Comparison of ENCODE assay signal across 27 cellular contexts in the genomic region with DNA sequence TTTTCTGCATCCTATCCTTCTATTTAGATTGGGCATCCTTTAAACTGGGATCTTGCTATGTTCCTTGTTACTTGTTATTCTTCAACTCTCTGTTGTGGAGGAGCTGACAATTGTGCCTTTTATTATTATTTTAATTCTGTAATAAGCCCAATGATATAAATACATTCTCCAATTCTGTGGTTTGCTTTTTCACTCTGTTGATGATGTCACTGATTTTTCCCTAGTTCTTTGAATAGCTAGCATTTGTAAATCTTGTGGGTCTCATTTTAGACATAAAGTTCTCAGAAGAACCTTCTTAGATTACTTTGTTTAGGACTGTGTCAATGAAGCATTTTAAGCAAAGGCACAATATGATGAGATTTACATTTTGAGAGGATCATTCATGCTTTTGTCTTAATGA.
"Had no signal": no experiment of that assay in that cellular context is flagged by ENCODE, and none has a peak within 500 bp of the region (broad histone marks: within the 10 kb centered on the region; RNA-seq: fewer than 3 reads in every experiment).

No MANE protein-coding gene starts in this region.

- H3K9me3 ChIP-seq: stomach, suprapubic skin, testis, thoracic aorta, thyroid gland, tibial artery, tibial nerve, transverse colon, upper lobe of left lung, upper lobe of right lung, uterus, vagina had no signal

- DNase-seq: stimulated activated CD4-positive, alpha-beta T cell treated with anti-CD3 and anti-CD28 coated beads, Interleukin-2, amount 100 ng/mL, for 48 hours; stimulated activated CD4-positive, alpha-beta T cell treated with anti-CD3 and anti-CD28 coated beads, Interleukin-4, amount 100 ng/mL, for 1 hour; stimulated activated CD4-positive, alpha-beta T cell treated with anti-CD3 and anti-CD28 coated beads, Interleukin-4, amount 100 ng/mL, for 24 hours; stimulated activated CD4-positive, alpha-beta T cell treated with anti-CD3 and anti-CD28 coated beads, Interleukin-4, amount 100 ng/mL, for 4 hours; stimulated activated CD8-positive, alpha-beta memory T cell treated with anti-CD3 and anti-CD28 coated beads, Interleukin-4, amount 100 ng/mL, for 48 hours; stimulated activated naive B cell treated with anti-CD40 and anti-IgM and Interleukin-4, amounts not matched to agents 10 μg/mL and 1 μg/mL and 100 μg/mL, for 72 hours; stimulated activated naive CD4-positive, alpha-beta T cell; stimulated activated naive CD4-positive, alpha-beta T cell treated with Interleukin-2 at 50 U/mL for 16 hours; stimulated activated naive CD8-positive, alpha-beta T cell treated with anti-CD3 and anti-CD28 coated beads, Interleukin-15, amount 100 ng/mL, for 72 hours; stimulated activated naive CD8-positive, alpha-beta T cell treated with anti-CD3 and anti-CD28 coated beads, Interleukin-15, Interleukin-2, amounts not matched to agents 100 U/mL and 50 U/mL, for 24 hours; stomach; substantia nigra; testis; thyroid gland; tibial artery; transverse colon; trophoblast cell; upper lobe of left lung; upper lobe of right lung; uterus had no signal

- FAIRE-seq: urothelium cell line had no signal

- H3K4me1 ChIP-seq: stomach, suprapubic skin, testis, thyroid gland, tibial artery, tibial nerve, transverse colon, upper lobe of left lung, upper lobe of right lung, uterus, vagina had no signal

- H3K27ac ChIP-seq: stomach, suprapubic skin, testis, thoracic aorta, thyroid gland, tibial artery, tibial nerve, transverse colon, upper lobe of left lung, upper lobe of right lung, uterus, vagina had no signal

- H3K27me3 ChIP-seq: stomach, suprapubic skin, testis, thyroid gland, tibial artery, tibial nerve, transverse colon, upper lobe of left lung, upper lobe of right lung, uterus, vagina had no signal

- ATAC-seq: stimulated activated effector memory CD8-positive, alpha-beta T cell treated with anti-CD3 and anti-CD28 coated beads, Interleukin-12 subunit alpha, Interleukin-12 subunit beta, amount 100 ng/mL, for 72 hours; stimulated activated memory B cell treated with anti-CD40 and anti-IgM and Interleukin-4, amounts not matched to agents 10 μg/mL and 1 μg/mL and 100 μg/mL, for 72 hours; stimulated activated naive B cell treated with anti-CD40 and anti-IgM and Interleukin-4, amounts not matched to agents 10 μg/mL and 1 μg/mL and 100 μg/mL, for 72 hours; stimulated activated naive CD8-positive, alpha-beta T cell treated with anti-CD3 and anti-CD28 coated beads, Interleukin-15, amount 100 ng/mL, for 72 hours; stimulated activated naive CD8-positive, alpha-beta T cell treated with anti-CD3 and anti-CD28 coated beads, Interleukin-15, Interleukin-2, amounts not matched to agents 100 U/mL and 50 U/mL, for 24 hours; upper lobe of right lung had no signal

- H3K4me3 ChIP-seq: stomach, suprapubic skin, testis, thoracic aorta, thyroid gland, tibial artery, tibial nerve, transverse colon, upper lobe of left lung, upper lobe of right lung, uterus, vagina had no signal

- H3K36me3 ChIP-seq: stomach, suprapubic skin, thoracic aorta, thyroid gland, tibial nerve, transverse colon, upper lobe of left lung, upper lobe of right lung, uterus, vagina had no signal
